In genomic region chr3:62876064-62876463, GRCh38 we compare ENCODE assay signal across 7 cellular contexts. TPM values are rescaled to one million over a fixed set of nuclear protein-coding genes. Genes with fewer than 3 reads are reported as not detected.
DNase-seq lines count a peak whose midpoint lies in the region; ATAC-seq and TF ChIP-seq lines count a peak whose summit lies in the region.

No MANE protein-coding gene starts in this region.

- H3K4me3 Mint-ChIP-seq in progenitor cell of endocrine pancreas (ENCODE audit: low read depth): peak overlapping the region; percentile 87

- H3K4me3 ChIP-seq in NT2/D1 (ENCODE audit: insufficient read length, low read depth): peak overlapping the region; percentile 85
- no peak overlapping the region for H3K4me3 ChIP-seq in fibroblast of mammary gland (ENCODE audit: control insufficient read depth, low read depth, low read length)

- H3K36me3 Mint-ChIP-seq in progenitor cell of endocrine pancreas (ENCODE audit: insufficient read depth): no peaks in the 10 kb centered on the region

- peak overlapping the region; percentile 91 for H3K27ac Mint-ChIP-seq in progenitor cell of endocrine pancreas

- H3K4me1 ChIP-seq in NT2/D1 (ENCODE audit: insufficient read depth, insufficient read length): no peaks in the 10 kb centered on the region

- peak overlapping the region; percentile 95 for H3K9ac ChIP-seq in NT2/D1 (ENCODE audit: insufficient read length, low read depth)

- no peaks in the 10 kb centered on the region for H3K36me3 ChIP-seq in NT2/D1 (ENCODE audit: insufficient read depth, insufficient read length, low read length)

- peak; percentile 30 for DNase-seq in HCEC 1CT
- peak; percentile 81 for DNase-seq in NT2/D1 (ENCODE audit: low read depth, low spot score)
- peak; percentile 57 for DNase-seq in fibroblast of mammary gland (ENCODE audit: low read depth)
- peak; percentile 79 for DNase-seq in progenitor cell of endocrine pancreas (ENCODE audit: low spot score, unreplicated experiment)
- DNase-seq in effector CD4-positive, alpha-beta T cell: no peak

- H3K27me3 ChIP-seq in NT2/D1 (ENCODE audit: insufficient read depth, insufficient read length): no peaks in the 10 kb centered on the region

- no peaks in the 10 kb centered on the region for H3K9me3 Mint-ChIP-seq in progenitor cell of endocrine pancreas (ENCODE audit: low read depth)

- no peak for ATAC-seq in GM18907 (IDR thresholded peaks at IDR 0.05; ENCODE audit: unreplicated experiment)
- no peak for ATAC-seq in HG03045 (IDR thresholded peaks at IDR 0.05; ENCODE audit: unreplicated experiment)

- peaks cover 25% of the 10 kb centered on the region for H3K4me1 Mint-ChIP-seq in progenitor cell of endocrine pancreas (ENCODE audit: low read depth)

- H3K27me3 Mint-ChIP-seq in progenitor cell of endocrine pancreas: no peaks in the 10 kb centered on the region

- H3K9me3 ChIP-seq in NT2/D1 (ENCODE audit: insufficient read depth, low read length): 0 out of 2 replicates have a peak, but pooled peaks cover 8% of the 10 kb centered on the region

- TF ChIP-seq CTCF in fibroblast of mammary gland (conservative IDR thresholded peaks at IDR 0.05; ENCODE audit: control insufficient read depth, insufficient read depth, low read depth, low read length) (no peak), progenitor cell of endocrine pancreas (IDR thresholded peaks at IDR 0.05; ENCODE audit: unreplicated experiment) (no peak)

RNA-seq across cellular contexts. Expression of gene CADPS, which starts 0.8 kb away (rescaled TPM):
- total RNA-seq in progenitor cell of endocrine pancreas: 145 and 149 TPM in 2 replicates
